11 cellular contexts compared by ENCODE assay signal in genomic region chr6:36358235-36358915, GRCh38. TPM values are rescaled to one million over a fixed set of nuclear protein-coding genes. Genes with fewer than 3 reads are reported as not detected.
DNase-seq lines count a peak whose midpoint lies in the region; ATAC-seq lines count a peak whose summit lies in the region.
"Had no signal": no experiment of that assay in that cellular context is flagged by ENCODE, and none has a peak within 500 bp of the region (broad histone marks: within the 10 kb centered on the region; RNA-seq: fewer than 3 reads in every experiment).

No MANE protein-coding gene starts in this region.

- no peak overlapping the region for H3K9ac ChIP-seq in skeletal muscle tissue (ENCODE audit: low read depth in 1 of 3, low read length in 3 of 3)

- H3K9me3 ChIP-seq in SJCRH30 (replicated peaks) (no peaks in the 10 kb centered on the region), right cardiac atrium (ENCODE audit: control insufficient read depth, low read length) (no peaks in the 10 kb centered on the region), skeletal muscle tissue (ENCODE audit: control insufficient read depth in 3 of 3, low read length in 3 of 3) (no peaks in the 10 kb centered on the region)

- DNase-seq in SJCRH30 (peak; percentile 65 to 78), right cardiac atrium (no peak), DMS 273 treated with DMSO at 0.1 percent for 48 hours (lab: John Stamatoyannopoulos, UW) (no peak), LoVo (ENCODE audit: low spot score) (no peak)
- no peak for DNase-seq in activated CD4-positive, alpha-beta memory T cell treated with anti-CD3 and anti-CD28 coated beads, Interleukin-2, amount 10 ng/mL, durations not matched to agents 7 days and 5 days
- DNase-seq: activated CD4-positive, alpha-beta T cell treated with anti-CD3 and anti-CD28 coated beads for 48 hours had no signal

- H3K4me1 ChIP-seq in SJCRH30, result peaks cover 8% of the 10 kb centered on the region
- H3K4me1 ChIP-seq in right cardiac atrium (ENCODE audit: control insufficient read depth, insufficient read depth, low read length), result peaks cover 3% of the 10 kb centered on the region
- peaks cover 6 to 14% (median 13%) of the 10 kb centered on the region in 3 donors for H3K4me1 ChIP-seq in skeletal muscle tissue (ENCODE audit: control insufficient read depth in 3 of 3, insufficient read depth in 3 of 3, low read length in 3 of 3)

- POLR2A ChIA-PET in activated CD4-positive, alpha-beta memory T cell treated with anti-CD3 and anti-CD28 coated beads, Interleukin-2, amount 10 ng/mL, durations not matched to agents 7 days and 5 days (lab: Charles Lee), result interaction anchor here (1.1 kb wide), 1 partner anchor 19 kb away, joined by 3 read pairs; no protein-coding TSS in a partner anchor

- ATAC-seq in GM18868 (IDR thresholded peaks at IDR 0.05; ENCODE audit: unreplicated experiment) (peak; percentile 42), right cardiac atrium (peak; percentile 19 to 58), HG03025 (IDR thresholded peaks at IDR 0.05; ENCODE audit: low FRiP score, unreplicated experiment) (no peak)

- H3K4me1 Mint-ChIP-seq in activated CD4-positive, alpha-beta memory T cell treated with anti-CD3 and anti-CD28 coated beads, Interleukin-2, amount 10 ng/mL, durations not matched to agents 7 days and 5 days, result peaks cover 18% of the 10 kb centered on the region

- no peak overlapping the region for H3K4me3 Mint-ChIP-seq in activated CD4-positive, alpha-beta memory T cell treated with anti-CD3 and anti-CD28 coated beads, Interleukin-2, amount 10 ng/mL, durations not matched to agents 7 days and 5 days

- no peaks in the 10 kb centered on the region for H3K9me3 Mint-ChIP-seq in activated CD4-positive, alpha-beta memory T cell treated with anti-CD3 and anti-CD28 coated beads, Interleukin-2, amount 10 ng/mL, durations not matched to agents 7 days and 5 days

- H3K36me3 Mint-ChIP-seq in activated CD4-positive, alpha-beta memory T cell treated with anti-CD3 and anti-CD28 coated beads, Interleukin-2, amount 10 ng/mL, durations not matched to agents 7 days and 5 days (ENCODE audit: low read depth), result peaks cover 18% of the 10 kb centered on the region

- 20% methylated on average over 4 of the region's 4 CpGs for WGBS in right cardiac atrium

- intact Hi-C loops in right cardiac atrium (cut with DNase I), result loop anchor here in 3 of 4 donors (2.0 to 10.0 kb wide), 4 partner anchors 54 to 234 kb away; no protein-coding TSS in a partner anchor

- H3K27ac Mint-ChIP-seq in activated CD4-positive, alpha-beta memory T cell treated with anti-CD3 and anti-CD28 coated beads, Interleukin-2, amount 10 ng/mL, durations not matched to agents 7 days and 5 days, result no peak overlapping the region

- H3K27ac ChIP-seq in SJCRH30 (no peak overlapping the region), right cardiac atrium (ENCODE audit: low read length) (no peak overlapping the region), skeletal muscle tissue (ENCODE audit: low read depth, low read length) (peak overlapping the region; percentile 55)

- H3K27me3 Mint-ChIP-seq in activated CD4-positive, alpha-beta memory T cell treated with anti-CD3 and anti-CD28 coated beads, Interleukin-2, amount 10 ng/mL, durations not matched to agents 7 days and 5 days, result peaks cover 10% of the 10 kb centered on the region

- H3K36me3 ChIP-seq in SJCRH30 (no peaks in the 10 kb centered on the region), skeletal muscle tissue (ENCODE audit: control insufficient read depth in 3 of 3, insufficient read depth in 3 of 3, low read length in 3 of 3) (no peaks in the 10 kb centered on the region)

- CTCF ChIA-PET in activated CD4-positive, alpha-beta memory T cell treated with anti-CD3 and anti-CD28 coated beads, Interleukin-2, amount 10 ng/mL, durations not matched to agents 7 days and 5 days (lab: Charles Lee), result interaction anchor here (0.7 to 2.2 kb wide), 7 partner anchors 18 to 330 kb away, joined by 3 to 13 read pairs (median 4); partner anchors contain the start of gene MAPK14

- H3K4me3 ChIP-seq in SJCRH30, result no peak overlapping the region
- H3K4me3 ChIP-seq in right cardiac atrium (ENCODE audit: low read length), result no peak overlapping the region
- peak overlapping the region in 1 of 3 donors; percentile 7 for H3K4me3 ChIP-seq in skeletal muscle tissue (ENCODE audit: low read length in 3 of 3)

- H3K27me3 ChIP-seq in SJCRH30 (no peaks in the 10 kb centered on the region), right cardiac atrium (ENCODE audit: control insufficient read depth, insufficient read depth) (no peaks in the 10 kb centered on the region), skeletal muscle tissue (ENCODE audit: control insufficient read depth in 3 of 3, insufficient read depth in 3 of 3, low read length in 3 of 3) (peaks cover 0 to 4% (median 0%) of the 10 kb centered on the region in 3 donors)

RNA-seq across cellular contexts. Expression of gene BNIP5, which starts 21.7 kb away (rescaled TPM):
- 0.04 TPM in 1 of 2 replicates, not detected in the other for total RNA-seq in SJCRH30 (2014; rRNA removed; shearing (Covaris generic))
- total RNA-seq in right cardiac atrium (under 1 TPM in 1 of 4 donors, not detected in 3; 0.06 TPM), skeletal muscle tissue (not detected)
- polyA plus RNA-seq in right cardiac atrium, result 0.02 TPM
- not detected for total RNA-seq in activated CD4-positive, alpha-beta memory T cell treated with anti-CD3 and anti-CD28 coated beads, Interleukin-2, amount 10 ng/mL, durations not matched to agents 7 days and 5 days
- total RNA-seq: G401, lower leg skin had no signal

RNA-seq across cellular contexts. Expression of gene ETV7, which starts 29.1 kb away (rescaled TPM):
- not detected in 2 replicates for total RNA-seq in SJCRH30 (2014; rRNA removed; shearing (Covaris generic))
- total RNA-seq in right cardiac atrium (under 1 TPM; 0.18 to 0.37 (median 0.34) TPM), skeletal muscle tissue (not detected)
- polyA plus RNA-seq in right cardiac atrium, result 0.18 TPM
- 10 to 100 TPM; 20.7 to 21.9 TPM for total RNA-seq in activated CD4-positive, alpha-beta memory T cell treated with anti-CD3 and anti-CD28 coated beads, Interleukin-2, amount 10 ng/mL, durations not matched to agents 7 days and 5 days

Comparison
In these comparisons a context has a peak if more than half of its experiments do, and no peak if none do; other contexts are left out.
1. DNase-seq: peak in SJCRH30 (2 of 2); none in right cardiac atrium (0 of 3), DMS 273 treated with DMSO at 0.1 percent for 48 hours (single experiment), activated CD4-positive, alpha-beta memory T cell treated with anti-CD3 and anti-CD28 coated beads, Interleukin-2, amount 10 ng/mL, durations not matched to agents 7 days and 5 days (single experiment) and LoVo (single experiment).
2. RNA of gene ETV7, which starts 29.1 kb away (total RNA-seq): 20.7 to 21.9 TPM in activated CD4-positive, alpha-beta memory T cell treated with anti-CD3 and anti-CD28 coated beads, Interleukin-2, amount 10 ng/mL, durations not matched to agents 7 days and 5 days; 0.18 to 0.37 TPM in right cardiac atrium, not detected in SJCRH30 and not detected in skeletal muscle tissue (single experiment); every median in the first group is over 10 times any median in the second.